In genomic region chrX:104324461-104324860, GRCh38 we compare ENCODE assay signal across 26 cellular contexts.
"Had no signal": no experiment of that assay in that cellular context is flagged by ENCODE, and none has a peak within 500 bp of the region (broad histone marks: within the 10 kb centered on the region; RNA-seq: fewer than 3 reads in every experiment).

No MANE protein-coding gene starts in this region.

- ATAC-seq: activated CD4-positive, CD25-positive, alpha-beta regulatory T cell treated with anti-CD3 and anti-CD28 coated beads, Interleukin-2, amount 50 U/mL, for 24 hours; activated T-cell treated with anti-CD3 and anti-CD28 coated beads, Interleukin-2, amount 50 U/mL, for 72 hours; heart right ventricle; left lobe of liver; natural killer cell; stimulated activated naive B cell treated with anti-CD40 and anti-IgM and Interleukin-4, amounts not matched to agents 10 μg/mL and 1 μg/mL and 100 μg/mL, for 72 hours had no signal

- DNase-seq: activated CD4-positive, alpha-beta memory T cell treated with anti-CD3 and anti-CD28 coated beads, Interleukin-2, amount 10 ng/mL, durations not matched to agents 7 days and 5 days; activated CD4-positive, alpha-beta T cell treated with anti-CD3 and anti-CD28 coated beads, Interleukin-2, amount 10 ng/mL, durations not matched to agents 24 days and 14 days; activated effector memory CD4-positive, alpha-beta T cell treated with Interleukin-2 at 50 U/mL for 16 hours; activated naive CD4-positive, alpha-beta T cell treated with anti-CD3 and anti-CD28 coated beads for 36 hours; activated naive CD8-positive, alpha-beta T cell treated with anti-CD3 and anti-CD28 coated beads, Interleukin-2, amount 10 ng/mL, durations not matched to agents 7 days and 5 days; activated T-cell treated with anti-CD3 and anti-CD28 coated beads, Interleukin-2, amount 50 U/mL, for 72 hours; amniotic stem cell; cerebellar nuclear complex; endodermal cell; heart right ventricle; kidney; midbrain; natural killer cell; retina; sigmoid colon; stimulated activated CD4-positive, alpha-beta T cell treated with anti-CD3 and anti-CD28 coated beads, Interleukin-2, amount 100 ng/mL, for 48 hours; stimulated activated CD8-positive, alpha-beta memory T cell treated with anti-CD3 and anti-CD28 coated beads, Interleukin-4, amount 100 ng/mL, for 48 hours; stimulated activated naive B cell treated with anti-CD40 and anti-IgM and Interleukin-4, amounts not matched to agents 10 μg/mL and 1 μg/mL and 100 μg/mL, for 72 hours; T1000; transverse colon had no signal

- H3K4me1 ChIP-seq: heart right ventricle, sigmoid colon, transverse colon, vagina had no signal

- H3K27ac ChIP-seq: coronary artery, heart right ventricle, sigmoid colon, transverse colon, vagina had no signal

- H3K9me3 ChIP-seq: heart right ventricle, sigmoid colon, transverse colon, vagina had no signal

- H3K9me3 Mint-ChIP-seq: activated CD4-positive, alpha-beta memory T cell treated with anti-CD3 and anti-CD28 coated beads, Interleukin-2, amount 10 ng/mL, durations not matched to agents 7 days and 5 days; activated CD4-positive, alpha-beta T cell treated with anti-CD3 and anti-CD28 coated beads, Interleukin-2, amount 10 ng/mL, durations not matched to agents 24 days and 14 days; activated naive CD4-positive, alpha-beta T cell treated with anti-CD3 and anti-CD28 coated beads for 36 hours; activated naive CD8-positive, alpha-beta T cell treated with anti-CD3 and anti-CD28 coated beads, Interleukin-2, amount 10 ng/mL, durations not matched to agents 7 days and 5 days; activated T-cell treated with anti-CD3 and anti-CD28 coated beads, Interleukin-2, amount 50 U/mL, for 72 hours; natural killer cell had no signal

- H3K27me3 ChIP-seq: sigmoid colon, transverse colon, vagina had no signal

- H3K4me3 ChIP-seq: coronary artery, heart right ventricle, lung, sigmoid colon, transverse colon, vagina had no signal

- H3K4me3 Mint-ChIP-seq: activated CD4-positive, alpha-beta memory T cell treated with anti-CD3 and anti-CD28 coated beads, Interleukin-2, amount 10 ng/mL, durations not matched to agents 7 days and 5 days; activated CD4-positive, alpha-beta T cell treated with anti-CD3 and anti-CD28 coated beads, Interleukin-2, amount 10 ng/mL, durations not matched to agents 24 days and 14 days; activated naive CD4-positive, alpha-beta T cell treated with anti-CD3 and anti-CD28 coated beads for 36 hours; activated naive CD8-positive, alpha-beta T cell treated with anti-CD3 and anti-CD28 coated beads, Interleukin-2, amount 10 ng/mL, durations not matched to agents 7 days and 5 days; activated T-cell treated with anti-CD3 and anti-CD28 coated beads, Interleukin-2, amount 50 U/mL, for 72 hours; endodermal cell; natural killer cell; stimulated activated naive B cell treated with anti-CD40 and anti-IgM and Interleukin-4, amounts not matched to agents 10 μg/mL and 1 μg/mL and 100 μg/mL, for 72 hours had no signal

- H3K27ac Mint-ChIP-seq: activated CD4-positive, alpha-beta memory T cell treated with anti-CD3 and anti-CD28 coated beads, Interleukin-2, amount 10 ng/mL, durations not matched to agents 7 days and 5 days; activated CD4-positive, alpha-beta T cell treated with anti-CD3 and anti-CD28 coated beads, Interleukin-2, amount 10 ng/mL, durations not matched to agents 24 days and 14 days; activated naive CD4-positive, alpha-beta T cell treated with anti-CD3 and anti-CD28 coated beads for 36 hours; activated naive CD8-positive, alpha-beta T cell treated with anti-CD3 and anti-CD28 coated beads, Interleukin-2, amount 10 ng/mL, durations not matched to agents 7 days and 5 days; activated T-cell treated with anti-CD3 and anti-CD28 coated beads, Interleukin-2, amount 50 U/mL, for 72 hours; endodermal cell; natural killer cell; progenitor cell of endocrine pancreas; stimulated activated naive B cell treated with anti-CD40 and anti-IgM and Interleukin-4, amounts not matched to agents 10 μg/mL and 1 μg/mL and 100 μg/mL, for 72 hours had no signal

- H3K36me3 Mint-ChIP-seq: activated naive CD8-positive, alpha-beta T cell treated with anti-CD3 and anti-CD28 coated beads, Interleukin-2, amount 10 ng/mL, durations not matched to agents 7 days and 5 days; natural killer cell; stimulated activated naive B cell treated with anti-CD40 and anti-IgM and Interleukin-4, amounts not matched to agents 10 μg/mL and 1 μg/mL and 100 μg/mL, for 72 hours had no signal

- H3K4me1 Mint-ChIP-seq: activated CD4-positive, alpha-beta memory T cell treated with anti-CD3 and anti-CD28 coated beads, Interleukin-2, amount 10 ng/mL, durations not matched to agents 7 days and 5 days; activated CD4-positive, alpha-beta T cell treated with anti-CD3 and anti-CD28 coated beads, Interleukin-2, amount 10 ng/mL, durations not matched to agents 24 days and 14 days; activated naive CD8-positive, alpha-beta T cell treated with anti-CD3 and anti-CD28 coated beads, Interleukin-2, amount 10 ng/mL, durations not matched to agents 7 days and 5 days; natural killer cell; stimulated activated naive B cell treated with anti-CD40 and anti-IgM and Interleukin-4, amounts not matched to agents 10 μg/mL and 1 μg/mL and 100 μg/mL, for 72 hours had no signal

- H3K36me3 ChIP-seq: heart right ventricle, sigmoid colon, transverse colon, vagina had no signal

- H3K27me3 Mint-ChIP-seq: activated CD4-positive, alpha-beta memory T cell treated with anti-CD3 and anti-CD28 coated beads, Interleukin-2, amount 10 ng/mL, durations not matched to agents 7 days and 5 days; activated CD4-positive, alpha-beta T cell treated with anti-CD3 and anti-CD28 coated beads, Interleukin-2, amount 10 ng/mL, durations not matched to agents 24 days and 14 days; activated naive CD8-positive, alpha-beta T cell treated with anti-CD3 and anti-CD28 coated beads, Interleukin-2, amount 10 ng/mL, durations not matched to agents 7 days and 5 days; stimulated activated naive B cell treated with anti-CD40 and anti-IgM and Interleukin-4, amounts not matched to agents 10 μg/mL and 1 μg/mL and 100 μg/mL, for 72 hours had no signal
